Comparison of ENCODE assay signal across 7 cellular contexts in genomic region chr2:204652063-204652462, GRCh38.
"Had no signal": no experiment of that assay in that cellular context is flagged by ENCODE, and none has a peak within 500 bp of the region (broad histone marks: within the 10 kb centered on the region; RNA-seq: fewer than 3 reads in every experiment).

No MANE protein-coding gene starts in this region.

- H3K4me2 ChIP-seq: KMS-11 had no signal

- H3K4me3 ChIP-seq: K562 had no signal

- ATAC-seq: K562 had no signal

- FAIRE-seq: HTR-8/SVneo, K562 had no signal

- H3K9ac ChIP-seq: KMS-11 had no signal

- DNase-seq: IMR-90, KBM-7, KG1 had no signal

- H3K27ac ChIP-seq: HL-60, KMS-11 had no signal
